1 cellular context compared by ENCODE assay signal in genomic region chr1:215228193-215228592, GRCh38.
A peak's percentile ranks its signal among the peaks of the same experiment; 100 is the strongest.
TF ChIP-seq lines count a peak whose summit lies in the region.

No MANE protein-coding gene starts in this region.

TF ChIP-seq in GM23338, 12 proteins besides CTCF, POLR2A, EP300 and RAD21 (continued from another document):
- TF ChIP-seq ZNF462 (CRISPR knock-in tag; IDR thresholded peaks at IDR 0.05) (peak; percentile 60; the same call in 1 of the 2 replicates), CREB1 (CRISPR knock-in tag; IDR thresholded peaks at IDR 0.05; ENCODE audit: low read depth) (no peak), ZNF114 (CRISPR knock-in tag; IDR thresholded peaks at IDR 0.05) (no peak), ZNF331 (CRISPR knock-in tag; IDR thresholded peaks at IDR 0.05; ENCODE audit: low read depth) (no peak), JUNB (IDR thresholded peaks at IDR 0.05; ENCODE audit: unreplicated experiment) (no peak)
- TF ChIP-seq, protein P1, sequence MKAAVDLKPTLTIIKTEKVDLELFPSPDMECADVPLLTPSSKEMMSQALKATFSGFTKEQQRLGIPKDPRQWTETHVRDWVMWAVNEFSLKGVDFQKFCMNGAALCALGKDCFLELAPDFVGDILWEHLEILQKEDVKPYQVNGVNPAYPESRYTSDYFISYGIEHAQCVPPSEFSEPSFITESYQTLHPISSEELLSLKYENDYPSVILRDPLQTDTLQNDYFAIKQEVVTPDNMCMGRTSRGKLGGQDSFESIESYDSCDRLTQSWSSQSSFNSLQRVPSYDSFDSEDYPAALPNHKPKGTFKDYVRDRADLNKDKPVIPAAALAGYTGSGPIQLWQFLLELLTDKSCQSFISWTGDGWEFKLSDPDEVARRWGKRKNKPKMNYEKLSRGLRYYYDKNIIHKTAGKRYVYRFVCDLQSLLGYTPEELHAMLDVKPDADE (IDR thresholded peaks at IDR 0.05): peak; percentile 26; the same call in 1 of the 2 replicates
TF ChIP-seq in GM23338: peak in this region for 2.
